Comparison of ENCODE assay signal across 8 cellular contexts in the genomic region with DNA sequence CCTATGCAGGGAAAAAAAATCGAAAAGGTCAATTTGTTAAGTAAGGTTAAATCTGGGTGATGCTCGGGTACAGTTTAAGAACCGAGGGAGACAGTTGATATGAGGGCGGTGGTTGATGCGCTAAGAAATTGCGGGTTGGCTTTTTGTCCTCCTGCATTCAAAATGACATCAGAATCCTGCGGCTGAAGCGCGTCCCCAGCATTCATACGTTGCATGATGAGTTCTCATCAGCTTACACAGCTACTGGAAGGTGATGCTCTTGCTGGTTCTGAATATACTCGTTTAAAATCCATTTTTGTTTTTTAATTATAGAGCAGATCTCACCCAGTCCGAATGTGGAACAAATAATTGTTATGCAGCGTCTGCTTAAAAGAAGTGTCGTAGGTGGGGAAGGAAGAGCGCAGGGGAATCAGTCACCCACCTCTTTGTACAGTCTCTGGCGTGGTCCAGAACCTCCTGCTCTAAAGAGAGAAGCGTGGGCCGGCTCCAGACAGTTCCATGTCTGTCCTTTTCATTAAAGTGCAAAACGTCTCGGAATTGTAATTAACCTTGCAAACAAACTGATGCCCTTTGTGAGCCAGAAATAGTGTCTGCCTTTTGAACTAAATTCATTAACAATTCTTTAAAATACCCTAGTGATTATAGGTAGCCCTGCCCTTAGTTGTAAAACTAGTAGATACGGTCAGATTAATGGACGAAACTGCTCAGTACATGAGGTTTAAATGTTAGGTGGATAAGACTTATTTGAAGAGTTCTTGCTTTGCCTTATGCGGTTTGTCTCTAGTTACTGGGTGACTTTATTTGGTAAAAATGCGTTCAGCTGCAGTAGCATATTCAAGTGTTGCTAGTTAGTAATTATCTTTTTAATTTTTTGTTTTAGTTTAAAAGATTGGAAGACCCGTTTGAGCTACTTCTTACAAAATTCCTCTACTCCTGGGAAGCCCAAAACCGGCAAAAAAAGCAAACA. TPM values are rescaled to one million over a fixed set of nuclear protein-coding genes. Genes with fewer than 3 reads are reported as not detected.
DNase-seq lines count a peak whose midpoint lies in the region; ATAC-seq and TF ChIP-seq lines count a peak whose summit lies in the region.

No MANE protein-coding gene starts in this region.

- H3K4me3 ChIP-seq in LNCaP clone FGC (ENCODE audit: low read depth, low read length) (peak overlapping the region; percentile 45), iPS-20b (ENCODE audit: low read length) (peak overlapping the region; percentile 97), smooth muscle cell (peak overlapping the region; percentile 75)

- H2AFZ ChIP-seq in smooth muscle cell (ENCODE audit: low read depth): no peak overlapping the region

- H3K4me1 ChIP-seq in iPS-20b (ENCODE audit: insufficient read depth, low read length) (peaks cover 8% of the 10 kb centered on the region; the same call in 1 of the 2 replicates), smooth muscle cell (ENCODE audit: low read depth) (peaks cover 24% of the 10 kb centered on the region)

- H3K9me3 ChIP-seq in iPS-20b (ENCODE audit: insufficient read depth, low read depth, low read length) (no peaks in the 10 kb centered on the region), smooth muscle cell (replicated peaks; ENCODE audit: low read depth) (no peaks in the 10 kb centered on the region)

- WGBS in smooth muscle cell (ENCODE audit: low lambda C conversion rate): 10% methylated on average over 26 of the region's 26 CpGs

- ATAC-seq in HG02973 (IDR thresholded peaks at IDR 0.05; ENCODE audit: unreplicated experiment) (no peak), GM19455 (IDR thresholded peaks at IDR 0.05; ENCODE audit: unreplicated experiment) (no peak)

- peaks cover 53% of the 10 kb centered on the region for H3K4me1 Mint-ChIP-seq in brain

- H3K4me2 ChIP-seq in smooth muscle cell: peak overlapping the region; percentile 93

- peak overlapping the region; percentile 96 to 99 (median 98) for H3K27ac Mint-ChIP-seq in brain

- H3F3A ChIP-seq in smooth muscle cell (ENCODE audit: low read depth): peaks cover 11% of the 10 kb centered on the region

- H3K27ac ChIP-seq in iPS-20b (ENCODE audit: low read length): no peak overlapping the region
- H3K27ac ChIP-seq in smooth muscle cell (ENCODE audit: low read depth): peak overlapping the region; percentile 85

- H3K9me3 Mint-ChIP-seq in brain: no peaks in the 10 kb centered on the region

- H3K27me3 ChIP-seq in iPS-20b (ENCODE audit: insufficient read depth, low read length) (peaks cover 21% of the 10 kb centered on the region), smooth muscle cell (ENCODE audit: low read depth) (no peaks in the 10 kb centered on the region)

- H3K9ac ChIP-seq in iPS-20b (ENCODE audit: low read depth, low read length) (peak overlapping the region; percentile 94; the same call in 1 of the 2 replicates), smooth muscle cell (ENCODE audit: low read depth) (peak overlapping the region; percentile 81)

- H3K36me3 ChIP-seq in iPS-20b (ENCODE audit: insufficient read depth, low read depth, low read length) (peaks cover 17% of the 10 kb centered on the region), smooth muscle cell (ENCODE audit: low read depth) (no peaks in the 10 kb centered on the region)

- H3K4me3 Mint-ChIP-seq in brain: peak overlapping the region; percentile 92 to 99 (median 97)

- in situ Hi-C loops in G401 (cut with HindIII; ENCODE audit: low sequenced_read_pairs): loop anchor here (25.0 kb wide), 1 partner anchor 203 kb away; no protein-coding TSS in a partner anchor

- TF ChIP-seq CTCF in LNCaP clone FGC (IDR thresholded peaks at IDR 0.05; ENCODE audit: control insufficient read depth, extremely low read depth, insufficient read depth): no peak
- no peak for TF ChIP-seq CTCF in brain (conservative IDR thresholded peaks at IDR 0.05)
- TF ChIP-seq CTCF in smooth muscle cell (IDR thresholded peaks at IDR 0.05; ENCODE audit: borderline replicate concordance, insufficient read depth, poor library complexity, severe bottlenecking): no peak

- peaks cover 32% of the 10 kb centered on the region for H3K36me3 Mint-ChIP-seq in brain

- H3K79me2 ChIP-seq in smooth muscle cell (ENCODE audit: low read depth): peaks cover 16% of the 10 kb centered on the region

- peaks cover 26% of the 10 kb centered on the region for H4K20me1 ChIP-seq in smooth muscle cell (ENCODE audit: low read depth)

- DNase-seq in G401 (ENCODE audit: low spot score) (peak; percentile 85), LNCaP clone FGC (ENCODE audit: low read depth) (no peak), T-helper 1 cell (peak in 4 of 5 donors; percentile 27 to 74 (median 34)), smooth muscle cell (lab: John Stamatoyannopoulos, UW; ENCODE audit: unreplicated experiment) (no peak)

- H3K27me3 Mint-ChIP-seq in brain: peaks cover 8% of the 10 kb centered on the region

RNA-seq across cellular contexts. Expression of a gene that starts 0.7 kb away (rescaled TPM):
- total RNA-seq in G401 (2014; rRNA removed; shearing (Covaris generic)): 27.8 and 40.3 TPM in 2 replicates
- polyA plus RNA-seq in brain (ENCODE audit: insufficient read depth, low read depth, low replicate concordance) (10.7 TPM), smooth muscle cell (102 and 153 TPM in 2 replicates)
- total RNA-seq in smooth muscle cell: 122 and 136 TPM in 2 replicates

Comparison
In these comparisons a context has a peak if more than half of its experiments do, and no peak if none do; other contexts are left out.
1. DNase-seq: peak in G401 (single experiment) and T-helper 1 cell (4 of 5); none in LNCaP clone FGC (single experiment) and smooth muscle cell (single experiment).
2. H3K4me3 ChIP-seq: peak in every context shown above with its lines; median percentile 97 in iPS-20b; 75 in smooth muscle cell; 45 in LNCaP clone FGC.